Comparison of ENCODE assay signal across 13 cellular contexts in genomic region chr14:102279688-102280348, GRCh38. TPM values are rescaled to one million over a fixed set of nuclear protein-coding genes. Genes with fewer than 3 reads are reported as not detected.
A peak's percentile ranks its signal among the peaks of the same experiment; 100 is the strongest.
DNase-seq lines count a peak whose midpoint lies in the region; ATAC-seq, FAIRE-seq and TF ChIP-seq lines count a peak whose summit lies in the region.
"Had no signal": no experiment of that assay in that cellular context is flagged by ENCODE, and none has a peak within 500 bp of the region (broad histone marks: within the 10 kb centered on the region; RNA-seq: fewer than 3 reads in every experiment).

No MANE protein-coding gene starts in this region.

- H3K27ac ChIP-seq in A549, result peak overlapping the region; percentile 87 to 92

- peak; percentile 93 to 95 for ATAC-seq in A549
- peak; percentile 86 for ATAC-seq in left colon
- ATAC-seq in HG02852 (IDR thresholded peaks at IDR 0.05; ENCODE audit: unreplicated experiment), result no peak
- no peak for ATAC-seq in HG02571 (IDR thresholded peaks at IDR 0.05; ENCODE audit: unreplicated experiment)
- ATAC-seq: activated naive CD8-positive, alpha-beta T cell treated with anti-CD3 and anti-CD28 coated beads, Interleukin-2, amount 50 U/mL, for 24 hours had no signal

- DNase-seq in A549 (ENCODE audit: low read depth in 1 of 2, low spot score in 1 of 2) (peak; percentile 87 to 92), HCEC 1CT (peak; percentile 97), astrocyte of the hippocampus (ENCODE audit: low read depth, low spot score) (peak; percentile 95), left colon (no peak), NCI-H2227 (lab: John Stamatoyannopoulos, UW; ENCODE audit: unreplicated experiment) (no peak), DMS79 (lab: John Stamatoyannopoulos, UW) (no peak)
- DNase-seq: activated naive CD8-positive, alpha-beta T cell treated with anti-CD3 and anti-CD28 coated beads, Interleukin-2, amount 50 U/mL, for 24 hours; Karpas-422; kidney had no signal

- H3K9me3 ChIP-seq in A549, result peaks cover 14% of the 10 kb centered on the region; the same call in 1 of the 3 replicates

- TF ChIP-seq EP300 in A549 (IDR thresholded peaks at IDR 0.05), result peak; percentile 64 to 88; a peak in 4 of 5 replicates

- 0 out of 5 replicates have a peak, but pooled peaks of 1 of the 2 experiments have one; percentile 6 for TF ChIP-seq RAD21 in A549 (conservative IDR thresholded peaks at IDR 0.05 in 1 of 2, IDR thresholded peaks at IDR 0.05 in 1 of 2)

- under 1% methylated on average over 8 of the region's 8 CpGs for WGBS in A549 (ENCODE audit: missing lambda C conversion rate)

- H3K4me2 ChIP-seq in A549, result peak overlapping the region; percentile 73

- 0 out of 3 replicates have a peak overlapping the region, but pooled peaks have one; percentile 3 for H3K4me3 ChIP-seq in A549

- POLR2A ChIA-PET in A549 (lab: Yijun Ruan, JAX), result interaction anchor here (1.3 kb wide), 1 partner anchor 25 kb away, joined by 4 read pairs; the partner anchor contains the start of gene MOK

- peak; percentile 98 for FAIRE-seq in A549 (lab: Jason Lieb, UNC)
- FAIRE-seq: G401.6, H1, kidney had no signal

- intact Hi-C loops in left colon (cut with DNase I, micrococcal nuclease), result no loop called here

- TF ChIP-seq POLR2A in A549 (IDR thresholded peaks at IDR 0.05; ENCODE audit: low read length), result no peak

- TF ChIP-seq CTCF in A549 (IDR thresholded peaks at IDR 0.05), result no peak

- peaks cover 58% of the 10 kb centered on the region for H3K4me1 ChIP-seq in A549

- CTCF ChIA-PET in A549 (lab: Yijun Ruan, JAX), result interaction anchor here (0.9 to 1.3 kb wide), 2 partner anchors 34 to 53 kb away, joined by 3 read pairs; no protein-coding TSS in a partner anchor

TF ChIP-seq in A549, 52 proteins besides CTCF, POLR2A, EP300 and RAD21 (continues in another document):
- TF ChIP-seq EHMT2 (IDR thresholded peaks at IDR 0.05; ENCODE audit: low read depth) (no peak), USF2 (IDR thresholded peaks at IDR 0.05) (no peak), ELK1 (IDR thresholded peaks at IDR 0.05; ENCODE audit: low read depth, low read length) (no peak), BHLHE40 (IDR thresholded peaks at IDR 0.05; ENCODE audit: low read depth, low read length) (no peak), TP53 (CRISPR knock-in tag; IDR thresholded peaks at IDR 0.05) (no peak), TFCP2L1 (CRISPR knock-in tag; IDR thresholded peaks at IDR 0.05) (no peak), PBX3 (IDR thresholded peaks at IDR 0.05) (peak; percentile 42; the same call in 1 of the 2 replicates), MAZ (IDR thresholded peaks at IDR 0.05; ENCODE audit: borderline replicate concordance, low read depth, low read length) (no peak), HOXB5 (CRISPR knock-in tag; IDR thresholded peaks at IDR 0.05) (no peak; the same call in 1 of the 2 replicates), HOXB13 (CRISPR knock-in tag; IDR thresholded peaks at IDR 0.05; ENCODE audit: low read depth) (no peak), CEBPB (IDR thresholded peaks at IDR 0.05) (peak; percentile 70 to 90), CHD2 (IDR thresholded peaks at IDR 0.05; ENCODE audit: low read length, partially characterized antibody) (no peak), PHF8 (IDR thresholded peaks at IDR 0.05; ENCODE audit: borderline replicate concordance, low read depth) (no peak), E2F6 (IDR thresholded peaks at IDR 0.05; ENCODE audit: borderline replicate concordance, low read depth) (no peak), HES2 (IDR thresholded peaks at IDR 0.05) (no peak), HOXA7 (CRISPR knock-in tag; IDR thresholded peaks at IDR 0.05) (no peak), GATA3 (IDR thresholded peaks at IDR 0.05; ENCODE audit: borderline replicate concordance) (peak; percentile 85), EHF (CRISPR knock-in tag; IDR thresholded peaks at IDR 0.05) (no peak; the same call in 1 of the 2 replicates), SMC3 (IDR thresholded peaks at IDR 0.05) (no peak), ZNF302 (CRISPR knock-in tag; IDR thresholded peaks at IDR 0.05) (no peak; the same call in 1 of the 2 replicates), CBX2 (IDR thresholded peaks at IDR 0.05; ENCODE audit: borderline replicate concordance, low read depth) (no peak), ZFP36 (IDR thresholded peaks at IDR 0.05; ENCODE audit: borderline replicate concordance, partially characterized antibody) (no peak), ZC3H11A (IDR thresholded peaks at IDR 0.05) (no peak), HDAC2 (IDR thresholded peaks at IDR 0.05) (no peak), MAX (IDR thresholded peaks at IDR 0.05) (peak; percentile 86), RCOR1 (IDR thresholded peaks at IDR 0.05; ENCODE audit: low read depth, low read length) (no peak), CBX8 (IDR thresholded peaks at IDR 0.05) (no peak), ATOH8 (CRISPR knock-in tag; IDR thresholded peaks at IDR 0.05; ENCODE audit: low read depth) (no peak), NR3C1 (IDR thresholded peaks at IDR 0.05) (no peak), ZSCAN20 (CRISPR knock-in tag; IDR thresholded peaks at IDR 0.05) (no peak), RARB (CRISPR knock-in tag; IDR thresholded peaks at IDR 0.05) (no peak), RFX5 (IDR thresholded peaks at IDR 0.05) (no peak)

RNA-seq across cellular contexts. Expression of gene MOK, which starts 25.1 kb away (rescaled TPM):
- 10.4 and 12.6 TPM in 2 replicates for polyA plus RNA-seq in A549 (2011; rRNA removed)
- polyA plus RNA-seq in A549 (2012; cell fraction: cytosol; rRNA removed), result 21.3 and 23.1 TPM in 2 replicates
- polyA plus RNA-seq in A549 (2012; cell fraction: nucleus; rRNA removed), result 93.2 and 98.3 TPM in 2 replicates
- polyA plus RNA-seq in A549 (2017; fragmentation: RNase III; extraction: RNeasy Plus Mini Kit Qiagen cat#74134 plus additional on column Dnase treatment), result 18.5 to 25.1 TPM (median 19.3 TPM) in 3 replicates
- polyA minus RNA-seq in A549 (2011; rRNA and poly(A)+ RNA removed), result 8.8 and 11.1 TPM in 2 replicates
- 1 to 10 TPM; 4.7 to 5.9 TPM for total RNA-seq in left colon

RNA-seq across cellular contexts. Expression of gene ZNF839, which starts 39.7 kb away (rescaled TPM):
- 8.5 and 10.8 TPM in 2 replicates for polyA plus RNA-seq in A549 (2011; rRNA removed)
- polyA plus RNA-seq in A549 (2012; cell fraction: cytosol; rRNA removed), result 8.6 and 8.8 TPM in 2 replicates
- 30.0 and 37.7 TPM in 2 replicates for polyA plus RNA-seq in A549 (2012; cell fraction: nucleus; rRNA removed)
- 6.0 to 7.9 TPM (median 7.2 TPM) in 3 replicates for polyA plus RNA-seq in A549 (2017; fragmentation: RNase III; extraction: RNeasy Plus Mini Kit Qiagen cat#74134 plus additional on column Dnase treatment)
- polyA minus RNA-seq in A549 (2011; rRNA and poly(A)+ RNA removed), result 6.5 and 7.9 TPM in 2 replicates
- 10 to 100 TPM in 1 of 2 donors, 1 to 10 TPM in 1; 8.5 to 11.4 TPM for total RNA-seq in left colon

Comparison
In these comparisons a context has a peak if more than half of its experiments do, and no peak if none do; other contexts are left out.
1. ATAC-seq: peak in A549 (2 of 2) and left colon (single experiment); none in HG02852 (single experiment) and HG02571 (single experiment).
2. DNase-seq: peak in A549 (2 of 2), HCEC 1CT (single experiment) and astrocyte of the hippocampus (single experiment); none in left colon (0 of 2), NCI-H2227 (single experiment) and DMS79 (single experiment).